In the genomic region with DNA sequence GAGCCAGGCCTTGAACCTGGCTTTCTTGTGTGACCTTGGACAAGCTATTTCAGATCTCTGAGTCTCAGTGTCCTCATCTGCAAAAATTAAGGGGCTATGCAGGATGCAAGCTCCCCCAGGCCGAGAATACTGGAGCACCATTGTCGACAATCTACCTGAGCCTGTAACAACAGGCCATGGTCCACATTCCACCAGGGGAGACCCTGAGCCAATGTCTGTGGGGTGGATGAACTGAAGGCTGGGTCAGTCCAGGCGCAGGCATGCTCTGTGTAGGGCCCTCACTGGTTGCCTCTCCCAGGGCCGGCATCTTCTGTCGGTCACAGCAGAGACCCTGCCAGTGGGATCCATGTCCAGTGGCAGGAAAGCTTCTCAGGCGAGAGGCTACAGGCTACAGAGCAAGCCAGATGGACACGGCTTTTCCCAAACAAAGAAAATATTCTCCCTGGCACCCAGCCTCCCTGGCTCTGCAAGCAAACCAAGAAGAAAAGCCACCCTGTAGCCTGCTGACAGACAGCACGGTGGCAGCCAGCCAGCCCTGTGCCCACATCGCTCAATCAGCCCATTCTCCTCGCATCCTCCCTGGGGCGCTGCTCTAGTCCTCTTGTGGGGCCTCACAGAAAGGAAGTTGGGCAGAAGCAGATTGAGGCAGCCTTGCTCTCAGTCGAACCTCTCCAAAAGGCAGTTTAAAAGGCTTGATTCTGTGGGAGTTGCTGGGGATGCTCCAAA, we compare ENCODE assay signal across 8 cellular contexts.
DNase-seq lines count a peak whose midpoint lies in the region; ATAC-seq lines count a peak whose summit lies in the region.

No MANE protein-coding gene starts in this region.

- ATAC-seq in GM21528 (IDR thresholded peaks at IDR 0.05; ENCODE audit: low FRiP score, unreplicated experiment), result no peak

- H3K27ac ChIP-seq in cingulate gyrus (ENCODE audit: low read depth, low read length), result peak overlapping the region; percentile 69

- DNase-seq in GDM1 (lab: John Stamatoyannopoulos, UW) (peak; percentile 71), NCI-H345 treated with DMSO at 0.1 percent for 48 hours (lab: John Stamatoyannopoulos, UW; ENCODE audit: unreplicated experiment) (peak; percentile 26), pons (ENCODE audit: low spot score) (peak; percentile 97), activated T-cell treated with anti-CD3 and anti-CD28 coated beads for 4 hours (no peak), islet precursor cell (no peak), 8988T (no peak)

Comparison
In these comparisons a context has a peak if more than half of its experiments do, and no peak if none do; other contexts are left out.
1. DNase-seq: peak in GDM1 (single experiment), NCI-H345 treated with DMSO at 0.1 percent for 48 hours (single experiment) and pons (single experiment); none in activated T-cell treated with anti-CD3 and anti-CD28 coated beads for 4 hours (single experiment), islet precursor cell (single experiment) and 8988T (single experiment).